Comparison of ENCODE assay signal across 10 cellular contexts in genomic region chr5:55604611-55605067, GRCh38.
DNase-seq lines count a peak whose midpoint lies in the region; ATAC-seq and TF ChIP-seq lines count a peak whose summit lies in the region.
"Had no signal": no experiment of that assay in that cellular context is flagged by ENCODE, and none has a peak within 500 bp of the region (broad histone marks: within the 10 kb centered on the region; RNA-seq: fewer than 3 reads in every experiment).

No MANE protein-coding gene starts in this region.

- ATAC-seq in HG03175 (IDR thresholded peaks at IDR 0.05; ENCODE audit: unreplicated experiment): no peak

- no peaks in the 10 kb centered on the region for H3K27me3 ChIP-seq in adrenal gland
- H3K27me3 ChIP-seq in skeletal muscle tissue (ENCODE audit: control insufficient read depth in 3 of 3, insufficient read depth in 3 of 3, low read length in 3 of 3): no peaks in the 10 kb centered on the region
- H3K27me3 ChIP-seq: ovary had no signal

- no peak overlapping the region for H3K9ac ChIP-seq in skeletal muscle tissue (ENCODE audit: low read depth in 1 of 3, low read length in 3 of 3)

- TF ChIP-seq POLR2A in adrenal gland (IDR thresholded peaks at IDR 0.05): no peak

- peak overlapping the region in 3 of 5 donors; percentile 16 to 90 (median 67) for H3K27ac ChIP-seq in adrenal gland
- peak overlapping the region; percentile 93 for H3K27ac ChIP-seq in skeletal muscle tissue (ENCODE audit: low read depth, low read length)
- H3K27ac ChIP-seq: ovary had no signal

- H3K36me3 ChIP-seq in adrenal gland (replicated peaks in 1 of 2): no peaks in the 10 kb centered on the region
- no peaks in the 10 kb centered on the region for H3K36me3 ChIP-seq in skeletal muscle tissue (ENCODE audit: control insufficient read depth in 3 of 3, insufficient read depth in 3 of 3, low read length in 3 of 3)
- H3K36me3 ChIP-seq: ovary had no signal

- 91 to 94% (median 92%) methylated on average over 7 of the region's 7 CpGs for WGBS in adrenal gland, 4 donors

- intact Hi-C loops in adrenal gland (cut with DNase I): no loop called here

- no peak for TF ChIP-seq CTCF in adrenal gland (IDR thresholded peaks at IDR 0.05)
- no peak for TF ChIP-seq CTCF in foreskin fibroblast (IDR thresholded peaks at IDR 0.05; ENCODE audit: low read depth, low read length)

- no peak overlapping the region for H3K4me3 ChIP-seq in adrenal gland
- H3K4me3 ChIP-seq in foreskin fibroblast (ENCODE audit: low read depth in 1 of 2, low read length in 2 of 2): no peak overlapping the region
- H3K4me3 ChIP-seq in skeletal muscle tissue (ENCODE audit: low read length in 3 of 3): no peak overlapping the region
- H3K4me3 ChIP-seq: ovary had no signal

- DNase-seq in GM04503 (ENCODE audit: low read depth) (peak; percentile 40), adrenal gland (no peak), foreskin fibroblast (peak; percentile 52 to 78), mesenteric fat pad (ENCODE audit: low spot score) (no peak), NCI-H345 (lab: John Stamatoyannopoulos, UW) (no peak)
- no peak for DNase-seq in activated T-cell treated with anti-CD3 and anti-CD28 coated beads, Interleukin-2, amount 50 U/mL, for 1 hour
- DNase-seq: NCI-H774, ovary had no signal

- H3K4me1 ChIP-seq in adrenal gland (replicated peaks in 1 of 2) (peaks cover 22 to 52% of the 10 kb centered on the region in 2 donors), skeletal muscle tissue (ENCODE audit: control insufficient read depth in 3 of 3, insufficient read depth in 3 of 3, low read length in 3 of 3) (peaks cover 29 to 42% (median 35%) of the 10 kb centered on the region in 3 donors)

- H3K9me3 ChIP-seq in adrenal gland (replicated peaks in 1 of 3) (no peaks in the 10 kb centered on the region), skeletal muscle tissue (ENCODE audit: control insufficient read depth in 3 of 3, low read length in 3 of 3) (no peaks in the 10 kb centered on the region)
- H3K9me3 ChIP-seq: ovary had no signal

Comparison
In these comparisons a context has a peak if more than half of its experiments do, and no peak if none do; other contexts are left out.
1. DNase-seq: peak in GM04503 (single experiment) and foreskin fibroblast (2 of 2); none in adrenal gland (0 of 7), mesenteric fat pad (single experiment), NCI-H345 (single experiment) and activated T-cell treated with anti-CD3 and anti-CD28 coated beads, Interleukin-2, amount 50 U/mL, for 1 hour (single experiment).